ENCODE assay signal across 26 cellular contexts in genomic region chr11:17526931-17527660, GRCh38. TPM values are rescaled to one million over a fixed set of nuclear protein-coding genes. Genes with fewer than 3 reads are reported as not detected.
"Had no signal": no experiment of that assay in that cellular context is flagged by ENCODE, and none has a peak within 500 bp of the region (broad histone marks: within the 10 kb centered on the region; RNA-seq: fewer than 3 reads in every experiment).

No MANE protein-coding gene starts in this region.

- H3K27ac ChIP-seq: brain microvascular endothelial cell, cardiac muscle cell, KMS-11, VCaP had no signal

- H3K4me1 Mint-ChIP-seq: activated CD4-positive, alpha-beta T cell treated with anti-CD3 and anti-CD28 coated beads for 36 hours; activated naive CD4-positive, alpha-beta T cell treated with anti-CD3 and anti-CD28 coated beads, Interleukin-2, amount 10 ng/mL, durations not matched to agents 7 days and 5 days; activated naive CD8-positive, alpha-beta T cell treated with anti-CD3 and anti-CD28 coated beads for 36 hours had no signal

- H3K36me3 ChIP-seq: brain microvascular endothelial cell, cardiac muscle cell, SJCRH30 had no signal

- H3K9me3 Mint-ChIP-seq: activated CD8-positive, alpha-beta T cell treated with anti-CD3 and anti-CD28 coated beads for 36 hours; activated naive CD4-positive, alpha-beta T cell treated with anti-CD3 and anti-CD28 coated beads, Interleukin-2, amount 10 ng/mL, durations not matched to agents 7 days and 5 days; activated naive CD8-positive, alpha-beta T cell treated with anti-CD3 and anti-CD28 coated beads for 36 hours; activated T-cell treated with anti-CD3 and anti-CD28 coated beads, Interleukin-2, amount 50 U/mL, for 72 hours; activated T-helper 2 cell treated with anti-CD3 and anti-CD28 coated beads, Interferon-gamma antibody, Interleukin-2, Interleukin-4, amounts not matched to agents 10 μg/mL and 5 μg/mL and 100 μg/mL, durations not matched to agents 14 hours and 24 hours and 36 hours had no signal

- DNase-seq: activated CD4-positive, alpha-beta T cell treated with anti-CD3 and anti-CD28 coated beads for 36 hours; activated CD4-positive, alpha-beta T cell treated with anti-CD3 and anti-CD28 coated beads, Interleukin-2, amount 50 U/mL, for 1 hour; activated CD8-positive, alpha-beta memory T cell treated with anti-CD3 and anti-CD28 coated beads, Interleukin-2, amount 50 U/mL, for 4 hours; activated CD8-positive, alpha-beta T cell treated with anti-CD3 and anti-CD28 coated beads for 36 hours; activated gamma-delta T cell treated with Interleukin-2 at 50 U/mL for 16 hours; activated naive CD4-positive, alpha-beta T cell treated with anti-CD3 and anti-CD28 coated beads, Interleukin-2, amount 10 ng/mL, durations not matched to agents 7 days and 5 days; activated naive CD8-positive, alpha-beta T cell treated with anti-CD3 and anti-CD28 coated beads for 36 hours; activated T-cell treated with anti-CD3 and anti-CD28 coated beads, Interleukin-2, amount 50 U/mL, for 72 hours; brain microvascular endothelial cell; NCI-H1930; NCI-H2171; NCI-H226; NCI-H82; OCI-M1; RPMI8226; SJCRH30; SK-N-SH; T-helper 1 cell had no signal

- H3K27ac Mint-ChIP-seq: activated CD4-positive, alpha-beta T cell treated with anti-CD3 and anti-CD28 coated beads for 36 hours; activated CD8-positive, alpha-beta T cell treated with anti-CD3 and anti-CD28 coated beads for 36 hours; activated naive CD4-positive, alpha-beta T cell treated with anti-CD3 and anti-CD28 coated beads, Interleukin-2, amount 10 ng/mL, durations not matched to agents 7 days and 5 days; activated naive CD8-positive, alpha-beta T cell treated with anti-CD3 and anti-CD28 coated beads for 36 hours; activated T-cell treated with anti-CD3 and anti-CD28 coated beads, Interleukin-2, amount 50 U/mL, for 72 hours; activated T-helper 2 cell treated with anti-CD3 and anti-CD28 coated beads, Interferon-gamma antibody, Interleukin-2, Interleukin-4, amounts not matched to agents 10 μg/mL and 5 μg/mL and 100 μg/mL, durations not matched to agents 14 hours and 24 hours and 36 hours had no signal

- H3K36me3 Mint-ChIP-seq: activated naive CD4-positive, alpha-beta T cell treated with anti-CD3 and anti-CD28 coated beads, Interleukin-2, amount 10 ng/mL, durations not matched to agents 7 days and 5 days; activated naive CD8-positive, alpha-beta T cell treated with anti-CD3 and anti-CD28 coated beads for 36 hours had no signal

- H3K9me3 ChIP-seq: SJCRH30, SK-N-SH had no signal

- H3K27me3 ChIP-seq: cardiac muscle cell, SJCRH30 had no signal

- H3K4me3 ChIP-seq: cardiac muscle cell, SJCRH30 had no signal

- H3K4me3 Mint-ChIP-seq: activated CD4-positive, alpha-beta T cell treated with anti-CD3 and anti-CD28 coated beads for 36 hours; activated CD8-positive, alpha-beta T cell treated with anti-CD3 and anti-CD28 coated beads for 36 hours; activated naive CD4-positive, alpha-beta T cell treated with anti-CD3 and anti-CD28 coated beads, Interleukin-2, amount 10 ng/mL, durations not matched to agents 7 days and 5 days; activated naive CD8-positive, alpha-beta T cell treated with anti-CD3 and anti-CD28 coated beads for 36 hours; activated T-cell treated with anti-CD3 and anti-CD28 coated beads, Interleukin-2, amount 50 U/mL, for 72 hours had no signal

RNA-seq across cellular contexts. Expression of gene USH1C, which starts 17.1 kb away (rescaled TPM):
- total RNA-seq: activated CD4-positive, alpha-beta T cell treated with anti-CD3 and anti-CD28 coated beads for 36 hours; activated CD8-positive, alpha-beta T cell treated with anti-CD3 and anti-CD28 coated beads for 36 hours; activated naive CD8-positive, alpha-beta T cell treated with anti-CD3 and anti-CD28 coated beads for 36 hours; activated T-cell treated with anti-CD3 and anti-CD28 coated beads, Interleukin-2, amount 50 U/mL, for 72 hours; activated T-helper 2 cell treated with anti-CD3 and anti-CD28 coated beads, Interferon-gamma antibody, Interleukin-2, Interleukin-4, amounts not matched to agents 10 μg/mL and 5 μg/mL and 100 μg/mL, durations not matched to agents 14 hours and 24 hours and 36 hours; MCF 10A; Right ventricle myocardium inferior; T-helper 2 cell treated with Interferon-gamma antibody and Interleukin-4, amounts not matched to agents 100 ng/mL and 5 ng/mL, for 36 hours had no signal

RNA-seq across cellular contexts. Expression of gene OTOG, which starts 20.0 kb away (rescaled TPM):
- total RNA-seq: activated CD4-positive, alpha-beta T cell treated with anti-CD3 and anti-CD28 coated beads for 36 hours; activated CD8-positive, alpha-beta T cell treated with anti-CD3 and anti-CD28 coated beads for 36 hours; activated naive CD8-positive, alpha-beta T cell treated with anti-CD3 and anti-CD28 coated beads for 36 hours; activated T-cell treated with anti-CD3 and anti-CD28 coated beads, Interleukin-2, amount 50 U/mL, for 72 hours; activated T-helper 2 cell treated with anti-CD3 and anti-CD28 coated beads, Interferon-gamma antibody, Interleukin-2, Interleukin-4, amounts not matched to agents 10 μg/mL and 5 μg/mL and 100 μg/mL, durations not matched to agents 14 hours and 24 hours and 36 hours; MCF 10A; NCI-H460; Right ventricle myocardium inferior; T-helper 2 cell treated with Interferon-gamma antibody and Interleukin-4, amounts not matched to agents 100 ng/mL and 5 ng/mL, for 36 hours had no signal

RNA-seq across cellular contexts. Expression of gene ABCC8, which starts 50.5 kb away (rescaled TPM):
- total RNA-seq: activated CD4-positive, alpha-beta T cell treated with anti-CD3 and anti-CD28 coated beads for 36 hours; activated CD8-positive, alpha-beta T cell treated with anti-CD3 and anti-CD28 coated beads for 36 hours; activated naive CD8-positive, alpha-beta T cell treated with anti-CD3 and anti-CD28 coated beads for 36 hours; activated T-cell treated with anti-CD3 and anti-CD28 coated beads, Interleukin-2, amount 50 U/mL, for 72 hours; MCF 10A; NCI-H460; SJCRH30 had no signal
